ENCODE assay signal across 24 cellular contexts in the genomic region with DNA sequence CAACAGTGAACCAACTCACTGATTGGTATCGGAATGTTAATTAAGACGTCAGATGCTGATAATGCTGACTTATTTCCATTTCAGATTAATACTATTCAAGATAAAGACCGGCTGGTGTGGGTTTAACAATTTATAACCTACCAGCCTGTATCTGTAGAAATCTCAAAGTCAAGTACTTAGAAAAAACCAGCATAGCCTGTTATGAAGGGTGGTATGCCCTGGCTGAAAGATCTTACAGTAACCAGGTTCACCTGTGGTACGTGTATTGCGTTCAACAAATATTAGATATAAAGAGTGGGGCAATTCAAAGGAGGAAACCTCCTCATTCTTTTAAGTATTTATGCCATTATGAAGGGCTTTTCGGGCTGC.
"Had no signal": no experiment of that assay in that cellular context is flagged by ENCODE, and none has a peak within 500 bp of the region (broad histone marks: within the 10 kb centered on the region; RNA-seq: fewer than 3 reads in every experiment).

No MANE protein-coding gene starts in this region.

- H3K36me3 ChIP-seq: esophagus squamous epithelium, lower lobe of right lung, neutrophil, right lobe of liver, thoracic aorta, transverse colon had no signal

- H3K9ac ChIP-seq: parathyroid adenoma had no signal

- H3K4me3 ChIP-seq: coronary artery, esophagus squamous epithelium, lower lobe of right lung, mucosa of descending colon, right lobe of liver, thoracic aorta, transverse colon had no signal

- H3K27me3 Mint-ChIP-seq: progenitor cell of endocrine pancreas had no signal

- H3K9me3 ChIP-seq: esophagus squamous epithelium, lower lobe of right lung, mucosa of descending colon, neutrophil, right lobe of liver, thoracic aorta, transverse colon had no signal

- H2AFZ ChIP-seq: parathyroid adenoma had no signal

- H3K79me2 ChIP-seq: parathyroid adenoma had no signal

- H3K27me3 ChIP-seq: esophagus squamous epithelium, neutrophil, right lobe of liver, transverse colon had no signal

- H3K27ac Mint-ChIP-seq: naive B cell; natural killer cell treated with Interleukin-12 subunit alpha and Interleukin-12 subunit beta and Interleukin-15 and Interleukin-18, amount 100 ng/mL, for 72 hours; stimulated activated naive B cell treated with anti-CD40 and anti-IgM and Interleukin-4, amounts not matched to agents 10 μg/mL and 1 μg/mL and 100 μg/mL, for 72 hours; stimulated activated naive CD8-positive, alpha-beta T cell treated with anti-CD3 and anti-CD28 coated beads, Interleukin-15, Interleukin-2, amounts not matched to agents 100 ng/mL and 50 ng/mL, for 24 hours had no signal

- H3K27ac ChIP-seq: coronary artery, esophagus squamous epithelium, lower lobe of right lung, neutrophil, parathyroid adenoma, right lobe of liver, thoracic aorta, transverse colon had no signal

- H3K4me1 ChIP-seq: esophagus squamous epithelium, lower lobe of right lung, parathyroid adenoma, right lobe of liver, transverse colon had no signal

- H3K4me3 Mint-ChIP-seq: naive B cell; natural killer cell treated with Interleukin-12 subunit alpha and Interleukin-12 subunit beta and Interleukin-15 and Interleukin-18, amount 100 ng/mL, for 72 hours; neural crest cell; stimulated activated naive B cell treated with anti-CD40 and anti-IgM and Interleukin-4, amounts not matched to agents 10 μg/mL and 1 μg/mL and 100 μg/mL, for 72 hours; stimulated activated naive CD8-positive, alpha-beta T cell treated with anti-CD3 and anti-CD28 coated beads, Interleukin-15, Interleukin-2, amounts not matched to agents 100 ng/mL and 50 ng/mL, for 24 hours had no signal

- DNase-seq: dermis blood vessel endothelial cell; effector memory CD4-positive, alpha-beta T cell; erythroblast; esophagus squamous epithelium; hypothalamus; kidney; left ventricle myocardium superior; lower lobe of right lung; mucosa of descending colon; naive B cell; right lobe of liver; small intestine; stimulated activated CD4-positive, alpha-beta T cell treated with anti-CD3 and anti-CD28 coated beads, Interleukin-15, amount 100 ng/mL, for 24 hours; stimulated activated CD4-positive, alpha-beta T cell treated with anti-CD3 and anti-CD28 coated beads, Interleukin-2, amount 100 ng/mL, for 48 hours; stimulated activated naive B cell treated with anti-CD40 and anti-IgM and Interleukin-4, amounts not matched to agents 10 μg/mL and 1 μg/mL and 100 μg/mL, for 72 hours; transverse colon had no signal

- H3K9me3 Mint-ChIP-seq: natural killer cell treated with Interleukin-12 subunit alpha and Interleukin-12 subunit beta and Interleukin-15 and Interleukin-18, amount 100 ng/mL, for 72 hours; neural crest cell; stimulated activated naive B cell treated with anti-CD40 and anti-IgM and Interleukin-4, amounts not matched to agents 10 μg/mL and 1 μg/mL and 100 μg/mL, for 72 hours; stimulated activated naive CD8-positive, alpha-beta T cell treated with anti-CD3 and anti-CD28 coated beads, Interleukin-15, Interleukin-2, amounts not matched to agents 100 ng/mL and 50 ng/mL, for 24 hours had no signal

- H3K36me3 Mint-ChIP-seq: naive B cell; natural killer cell treated with Interleukin-12 subunit alpha and Interleukin-12 subunit beta and Interleukin-15 and Interleukin-18, amount 100 ng/mL, for 72 hours; stimulated activated naive B cell treated with anti-CD40 and anti-IgM and Interleukin-4, amounts not matched to agents 10 μg/mL and 1 μg/mL and 100 μg/mL, for 72 hours had no signal

- ATAC-seq: left ventricle myocardium superior; mucosa of descending colon; natural killer cell treated with Interleukin-12 subunit alpha and Interleukin-12 subunit beta and Interleukin-15 and Interleukin-18, amount 100 ng/mL, for 72 hours; right lobe of liver; stimulated activated naive B cell treated with anti-CD40 and anti-IgM and Interleukin-4, amounts not matched to agents 10 μg/mL and 1 μg/mL and 100 μg/mL, for 72 hours had no signal
